Comparison of ENCODE assay signal across 8 cellular contexts in genomic region chr15:36883705-36884355, GRCh38.
DNase-seq lines count a peak whose midpoint lies in the region; ATAC-seq and TF ChIP-seq lines count a peak whose summit lies in the region.

No MANE protein-coding gene starts in this region.

- no peak overlapping the region for H3K4me3 ChIP-seq in GM12864 (ENCODE audit: low read depth, low read length)
- peak overlapping the region; percentile 29 for H3K4me3 ChIP-seq in SK-N-MC
- H3K4me3 ChIP-seq in left ventricle myocardium inferior: peak overlapping the region; percentile 63
- H3K4me3 ChIP-seq in psoas muscle: peak overlapping the region; percentile 31

- intact Hi-C loops in left ventricle myocardium inferior (cut with micrococcal nuclease): loop anchor here (5.0 to 10.0 kb wide), 2 partner anchors 223 to 251 kb away; no protein-coding TSS in a partner anchor
- intact Hi-C loops in psoas muscle (cut with DNase I): loop anchor here (2.0 to 10.0 kb wide), 5 partner anchors 221 to 379 kb away; partner anchors contain the start of gene MEIS2 (in 1 of the 2)

- H3K36me3 ChIP-seq in SK-N-MC (ENCODE audit: insufficient read depth, low read length) (no peaks in the 10 kb centered on the region), left ventricle myocardium inferior (no peaks in the 10 kb centered on the region), psoas muscle (ENCODE audit: insufficient read depth in 1 of 2, low read depth in 1 of 2) (no peaks in the 10 kb centered on the region)

- H3K4me1 ChIP-seq in left ventricle myocardium inferior (peaks cover 28% of the 10 kb centered on the region), psoas muscle (peaks cover 15% of the 10 kb centered on the region)

- 8 to 12% (median 10%) methylated on average over 24 of the region's 24 CpGs for WGBS in psoas muscle, 3 donors

- H3K27ac Mint-ChIP-seq in HFFc6: no peak overlapping the region; the same call in 1 of the 2 replicates

- H3K36me3 Mint-ChIP-seq in HFFc6 (ENCODE audit: low read depth): peaks cover 11% of the 10 kb centered on the region; the same call in 1 of the 2 replicates

- H3K9me3 Mint-ChIP-seq in HFFc6: peaks cover 6% of the 10 kb centered on the region; the same call in 1 of the 2 replicates

- H3K4me3 Mint-ChIP-seq in HFFc6: peak overlapping the region; percentile 78

- no peak overlapping the region for H3K9ac ChIP-seq in SK-N-MC (ENCODE audit: insufficient read length)

- DNase-seq in GM12864 (ENCODE audit: low read depth): peak; percentile 35
- DNase-seq in HFFc6: peak; percentile 74
- DNase-seq in NCI-H1105 (lab: John Stamatoyannopoulos, UW): peak; percentile 61
- peak; percentile 51 for DNase-seq in SK-N-MC (ENCODE audit: low read depth, low spot score)
- DNase-seq in amniotic epithelial cell (ENCODE audit: low read depth): peak; percentile 84
- peak; percentile 82 for DNase-seq in left ventricle myocardium inferior
- DNase-seq in psoas muscle: peak; percentile 87 to 88

- H3K27ac ChIP-seq in SK-N-MC: no peak overlapping the region
- H3K27ac ChIP-seq in left ventricle myocardium inferior (replicated peaks): no peak overlapping the region
- no peak overlapping the region for H3K27ac ChIP-seq in psoas muscle

- H3K9me3 ChIP-seq in SK-N-MC (ENCODE audit: low read depth, low read length): no peaks in the 10 kb centered on the region
- no peaks in the 10 kb centered on the region for H3K9me3 ChIP-seq in left ventricle myocardium inferior (replicated peaks)
- H3K9me3 ChIP-seq in psoas muscle: no peaks in the 10 kb centered on the region

- H3K27me3 ChIP-seq in left ventricle myocardium inferior (ENCODE audit: low read depth) (peaks cover 87% of the 10 kb centered on the region), psoas muscle (ENCODE audit: insufficient read depth in 3 of 3, low read length in 2 of 3) (peaks cover 13 to 98% (median 43%) of the 10 kb centered on the region in 3 donors)

- H3K27me3 Mint-ChIP-seq in HFFc6 (ENCODE audit: insufficient read depth): peaks cover 29% of the 10 kb centered on the region

- peaks cover 71% of the 10 kb centered on the region for H3K4me1 Mint-ChIP-seq in HFFc6 (ENCODE audit: low read depth)

- TF ChIP-seq CTCF in GM12864 (IDR thresholded peaks at IDR 0.05; ENCODE audit: low read depth, low read length, missing control alignments): peak; percentile 85
- peak; percentile 96 for TF ChIP-seq CTCF in HFFc6 (IDR thresholded peaks at IDR 0.05)
- peak; percentile 89 for TF ChIP-seq CTCF in left ventricle myocardium inferior (IDR thresholded peaks at IDR 0.05; ENCODE audit: borderline replicate concordance)
- TF ChIP-seq CTCF in psoas muscle (IDR thresholded peaks at IDR 0.05): peak; percentile 69

- ATAC-seq in psoas muscle (peak; percentile 73 to 92 (median 78)), HG03045 (IDR thresholded peaks at IDR 0.05; ENCODE audit: unreplicated experiment) (no peak)

Comparison
In these comparisons a context has a peak if more than half of its experiments do, and no peak if none do; other contexts are left out.
1. DNase-seq: peak in every context shown above with its lines; median percentile 88 in psoas muscle; 84 in amniotic epithelial cell; 82 in left ventricle myocardium inferior; 74 in HFFc6; 61 in NCI-H1105; 51 in SK-N-MC; 35 in GM12864.